In genomic region chr11:83330303-83330702, GRCh38 we compare ENCODE assay signal across 7 cellular contexts.
"Had no signal": no experiment of that assay in that cellular context is flagged by ENCODE, and none has a peak within 500 bp of the region (broad histone marks: within the 10 kb centered on the region; RNA-seq: fewer than 3 reads in every experiment).

No MANE protein-coding gene starts in this region.

- H3K27ac ChIP-seq: HL-60, KMS-11 had no signal

- ATAC-seq: GM23338, HepG2 had no signal

- H3K9ac ChIP-seq: KMS-11 had no signal

- H3K4me2 ChIP-seq: GM23338, KMS-11 had no signal

- H2AFZ ChIP-seq: GM23338 had no signal

- DNase-seq: H9, HCEC 1CT, KBM-7 had no signal

- H3K4me3 ChIP-seq: GM23338 had no signal
